Comparison of ENCODE assay signal across 1 cellular context in genomic region chr2:241545523-241546473, GRCh38.
TF ChIP-seq lines count a peak whose summit lies in the region.

No MANE protein-coding gene starts in this region.

TF ChIP-seq in IMR-90, 13 proteins besides CTCF, POLR2A, EP300 and RAD21:
- TF ChIP-seq USF2 (IDR thresholded peaks at IDR 0.05; ENCODE audit: low read depth, low read length) (no peak), MAFK (IDR thresholded peaks at IDR 0.05; ENCODE audit: low read depth, low read length) (no peak), MAZ (IDR thresholded peaks at IDR 0.05; ENCODE audit: borderline replicate concordance, low read depth, low read length) (no peak), BHLHE40 (IDR thresholded peaks at IDR 0.05; ENCODE audit: low read depth, low read length) (no peak), NFE2L2 (IDR thresholded peaks at IDR 0.05; ENCODE audit: low read depth, low read length) (no peak), CEBPB (IDR thresholded peaks at IDR 0.05; ENCODE audit: low read depth, low read length) (no peak), RFX5 (IDR thresholded peaks at IDR 0.05; ENCODE audit: low read depth, low read length) (no peak), SMC3 (IDR thresholded peaks at IDR 0.05; ENCODE audit: low read depth, low read length) (no peak), RCOR1 (IDR thresholded peaks at IDR 0.05; ENCODE audit: insufficient replicate concordance, low read length) (no peak), MXI1 (IDR thresholded peaks at IDR 0.05; ENCODE audit: borderline replicate concordance, low read depth, low read length) (no peak), CHD1 (IDR thresholded peaks at IDR 0.05; ENCODE audit: low read depth, low read length) (no peak), FOS (IDR thresholded peaks at IDR 0.05; ENCODE audit: low read depth, low read length) (no peak), ELK1 (IDR thresholded peaks at IDR 0.05; ENCODE audit: borderline replicate concordance, low read depth, low read length) (no peak)
